23 cellular contexts compared by ENCODE assay signal in the genomic region with DNA sequence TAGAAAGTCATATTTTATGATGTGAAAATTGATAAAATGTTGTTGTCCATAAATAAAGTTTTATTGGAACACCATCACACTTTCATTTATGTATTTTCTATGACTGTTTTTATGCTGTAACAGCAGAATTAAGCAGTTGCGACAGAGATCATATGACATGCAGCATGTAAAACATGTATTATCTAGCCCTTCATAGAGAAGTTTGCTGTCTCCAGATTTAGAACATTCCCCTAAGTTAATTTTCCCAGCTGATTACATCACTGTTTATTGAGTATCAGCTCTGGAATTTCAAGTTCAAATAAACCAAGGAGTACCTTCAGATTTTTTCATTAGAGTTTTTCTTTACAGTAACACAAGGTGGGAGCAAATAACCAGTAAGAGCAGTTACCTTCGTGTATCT.
DNase-seq lines count a peak whose midpoint lies in the region; TF ChIP-seq lines count a peak whose summit lies in the region.
"Had no signal": no experiment of that assay in that cellular context is flagged by ENCODE, and none has a peak within 500 bp of the region (broad histone marks: within the 10 kb centered on the region; RNA-seq: fewer than 3 reads in every experiment).

No MANE protein-coding gene starts in this region.

- H2AFZ ChIP-seq in GM23248: no peak overlapping the region

- H3K4me1 ChIP-seq in GM23248 (ENCODE audit: insufficient read depth) (peaks cover 15% of the 10 kb centered on the region), breast epithelium (no peaks in the 10 kb centered on the region)
- H3K4me1 ChIP-seq: thyroid gland had no signal

- no peaks in the 10 kb centered on the region for H4K20me1 ChIP-seq in GM23248 (ENCODE audit: insufficient read depth)

- no peaks in the 10 kb centered on the region for H3K9me3 ChIP-seq in GM23248 (ENCODE audit: low read depth)
- no peaks in the 10 kb centered on the region for H3K9me3 ChIP-seq in breast epithelium
- H3K9me3 ChIP-seq: thyroid gland had no signal

- H3K36me3 Mint-ChIP-seq in activated T-cell treated with anti-CD3 and anti-CD28 coated beads, Interleukin-2, amount 50 U/mL, for 24 hours (ENCODE audit: low read depth): no peaks in the 10 kb centered on the region
- H3K36me3 Mint-ChIP-seq: activated naive CD8-positive, alpha-beta T cell treated with anti-CD3 and anti-CD28 coated beads, Interleukin-2, amount 10 ng/mL, durations not matched to agents 7 days and 5 days; memory B cell; naive thymus-derived CD4-positive, alpha-beta T cell had no signal

- no peaks in the 10 kb centered on the region for H3K79me2 ChIP-seq in GM23248 (ENCODE audit: insufficient read depth)

- H3K9ac ChIP-seq in GM23248: no peak overlapping the region

- in situ Hi-C loops in GM23248 (cut with MboI): no loop called here

- H3K27ac Mint-ChIP-seq in activated T-cell treated with anti-CD3 and anti-CD28 coated beads, Interleukin-2, amount 50 U/mL, for 24 hours: no peak overlapping the region
- H3K27ac Mint-ChIP-seq: activated naive CD8-positive, alpha-beta T cell treated with anti-CD3 and anti-CD28 coated beads, Interleukin-2, amount 10 ng/mL, durations not matched to agents 7 days and 5 days; memory B cell; naive thymus-derived CD4-positive, alpha-beta T cell; stimulated activated naive CD8-positive, alpha-beta T cell treated with anti-CD3 and anti-CD28 coated beads, Interleukin-15, Interleukin-2, amounts not matched to agents 100 ng/mL and 50 ng/mL, for 24 hours had no signal

- H3K9me3 Mint-ChIP-seq in activated T-cell treated with anti-CD3 and anti-CD28 coated beads, Interleukin-2, amount 50 U/mL, for 24 hours: no peaks in the 10 kb centered on the region

- H3K4me1 Mint-ChIP-seq in activated T-cell treated with anti-CD3 and anti-CD28 coated beads, Interleukin-2, amount 50 U/mL, for 24 hours (ENCODE audit: low read depth): no peaks in the 10 kb centered on the region
- H3K4me1 Mint-ChIP-seq: activated naive CD8-positive, alpha-beta T cell treated with anti-CD3 and anti-CD28 coated beads, Interleukin-2, amount 10 ng/mL, durations not matched to agents 7 days and 5 days; memory B cell; naive thymus-derived CD4-positive, alpha-beta T cell had no signal

- H3K4me2 ChIP-seq in GM23248 (ENCODE audit: unreplicated experiment): no peak overlapping the region

- WGBS in GM23248 (ENCODE audit: low coverage in 1 of 2, low lambda C conversion rate in 2 of 2, missing lambda C conversion rate in 2 of 2), 2 experiments: 93 to 96% methylated on average over 2 of the region's 2 CpGs

- H3K4me3 Mint-ChIP-seq in activated T-cell treated with anti-CD3 and anti-CD28 coated beads, Interleukin-2, amount 50 U/mL, for 24 hours: no peak overlapping the region
- H3K4me3 Mint-ChIP-seq: activated naive CD8-positive, alpha-beta T cell treated with anti-CD3 and anti-CD28 coated beads, Interleukin-2, amount 10 ng/mL, durations not matched to agents 7 days and 5 days; brain; memory B cell; naive thymus-derived CD4-positive, alpha-beta T cell; stimulated activated naive CD8-positive, alpha-beta T cell treated with anti-CD3 and anti-CD28 coated beads, Interleukin-15, Interleukin-2, amounts not matched to agents 100 ng/mL and 50 ng/mL, for 24 hours had no signal

- H3K36me3 ChIP-seq in GM23248 (ENCODE audit: low read depth): no peaks in the 10 kb centered on the region
- H3K36me3 ChIP-seq in breast epithelium: no peaks in the 10 kb centered on the region
- H3K36me3 ChIP-seq: thyroid gland had no signal

- H3K27ac ChIP-seq in GM23248 (no peak overlapping the region), breast epithelium (peak overlapping the region; percentile 3 to 17)
- H3K27ac ChIP-seq: SK-N-MC, thyroid gland had no signal

- H3K27me3 Mint-ChIP-seq in activated T-cell treated with anti-CD3 and anti-CD28 coated beads, Interleukin-2, amount 50 U/mL, for 24 hours: no peaks in the 10 kb centered on the region
- H3K27me3 Mint-ChIP-seq: activated naive CD8-positive, alpha-beta T cell treated with anti-CD3 and anti-CD28 coated beads, Interleukin-2, amount 10 ng/mL, durations not matched to agents 7 days and 5 days; memory B cell; naive thymus-derived CD4-positive, alpha-beta T cell; stimulated activated naive CD8-positive, alpha-beta T cell treated with anti-CD3 and anti-CD28 coated beads, Interleukin-15, Interleukin-2, amounts not matched to agents 100 ng/mL and 50 ng/mL, for 24 hours had no signal

- no peak for TF ChIP-seq POLR2A in breast epithelium (IDR thresholded peaks at IDR 0.05)

- DNase-seq in GM23248 (peak; percentile 40), breast epithelium (ENCODE audit: low spot score in 2 of 2) (no peak), foreskin fibroblast (peak; percentile 24 to 55), skeletal muscle cell (ENCODE audit: low read depth) (peak; percentile 31), NCI-H1092 treated with DMSO at 0.1 percent for 48 hours (lab: John Stamatoyannopoulos, UW) (no peak), iPS-NIHi7 (ENCODE audit: extremely low spot score) (no peak), ecto neural progenitor cell (ENCODE audit: low spot score) (no peak)
- no peak for DNase-seq in activated T-cell treated with anti-CD3 and anti-CD28 coated beads, Interleukin-2, amount 50 U/mL, for 24 hours
- DNase-seq: activated CD4-positive, alpha-beta T cell treated with anti-CD3 and anti-CD28 coated beads, Interleukin-2, amount 50 U/mL, for 1 hour; activated naive CD8-positive, alpha-beta T cell treated with anti-CD3 and anti-CD28 coated beads, Interleukin-2, amount 10 ng/mL, durations not matched to agents 7 days and 5 days; AML-193; cortex of kidney; kidney; naive thymus-derived CD4-positive, alpha-beta T cell; NCI-H1694; NCI-H2171 treated with DMSO at 0.1 percent for 48 hours; NCI-H524 treated with DMSO at 0.1 percent for 48 hours; T-helper 2 cell; thyroid gland had no signal

- peaks cover 13% of the 10 kb centered on the region; the same call in 1 of the 2 replicates for H3F3A ChIP-seq in GM23248 (ENCODE audit: insufficient read depth)

- no peaks in the 10 kb centered on the region for H3K27me3 ChIP-seq in GM23248 (replicated peaks; ENCODE audit: insufficient read depth)
- no peaks in the 10 kb centered on the region for H3K27me3 ChIP-seq in breast epithelium
- H3K27me3 ChIP-seq: thyroid gland had no signal

- H3K9me2 ChIP-seq in GM23248 (ENCODE audit: insufficient read depth): no peaks in the 10 kb centered on the region; the same call in 1 of the 2 replicates

- intact Hi-C loops in breast epithelium (cut with DNase I; ENCODE audit: low total_unique reads): no loop called here

- TF ChIP-seq CTCF in breast epithelium (IDR thresholded peaks at IDR 0.05) (no peak), foreskin fibroblast (IDR thresholded peaks at IDR 0.05; ENCODE audit: low read depth, low read length) (no peak)

- no peak overlapping the region for H3K4me3 ChIP-seq in GM23248
- no peak overlapping the region for H3K4me3 ChIP-seq in breast epithelium
- H3K4me3 ChIP-seq in foreskin fibroblast (ENCODE audit: low read depth in 1 of 2, low read length in 2 of 2): no peak overlapping the region
- H3K4me3 ChIP-seq in skeletal muscle cell (ENCODE audit: low read depth, low read length): no peak overlapping the region
- H3K4me3 ChIP-seq: SK-N-MC, thyroid gland had no signal

Comparison
In these comparisons a context has a peak if more than half of its experiments do, and no peak if none do; other contexts are left out.
1. DNase-seq: peak in GM23248 (single experiment), foreskin fibroblast (2 of 2) and skeletal muscle cell (single experiment); none in breast epithelium (0 of 2), NCI-H1092 treated with DMSO at 0.1 percent for 48 hours (single experiment), iPS-NIHi7 (single experiment), ecto neural progenitor cell (single experiment) and activated T-cell treated with anti-CD3 and anti-CD28 coated beads, Interleukin-2, amount 50 U/mL, for 24 hours (single experiment).